ENCODE assay signal across 12 cellular contexts in the genomic region with DNA sequence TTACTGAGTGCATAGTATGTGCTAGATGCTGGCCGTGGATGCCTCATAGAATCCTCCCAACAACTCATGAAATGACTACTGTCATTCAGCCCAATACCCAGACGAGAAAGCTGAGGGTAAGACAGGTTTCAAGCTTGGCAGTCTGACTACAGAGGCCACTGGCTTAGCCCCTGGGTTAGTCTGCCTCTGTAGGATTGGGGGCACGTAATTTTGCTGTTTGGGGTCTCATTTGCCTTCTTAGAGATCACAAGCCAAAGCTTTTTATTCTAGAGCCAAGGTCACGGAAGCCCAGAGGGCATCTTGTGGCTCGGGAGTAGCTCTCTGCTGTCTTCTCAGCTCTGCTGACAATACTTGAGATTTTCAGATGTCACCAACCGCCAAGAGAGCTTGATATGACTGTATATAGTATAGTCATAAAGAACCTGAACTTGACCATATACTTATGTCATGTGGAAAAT. TPM values are rescaled to one million over a fixed set of nuclear protein-coding genes. Genes with fewer than 3 reads are reported as not detected.
DNase-seq lines count a peak whose midpoint lies in the region; ATAC-seq lines count a peak whose summit lies in the region.
"Had no signal": no experiment of that assay in that cellular context is flagged by ENCODE, and none has a peak within 500 bp of the region (broad histone marks: within the 10 kb centered on the region; RNA-seq: fewer than 3 reads in every experiment).

No MANE protein-coding gene starts in this region.

- DNase-seq in activated CD8-positive, alpha-beta memory T cell treated with anti-CD3 and anti-CD28 coated beads, Interleukin-2, amount 10 ng/mL, durations not matched to agents 7 days and 5 days = peak; percentile 84
- DNase-seq in stimulated activated CD4-positive, alpha-beta T cell treated with anti-CD3 and anti-CD28 coated beads, Interleukin-4, amount 100 ng/mL, for 24 hours = peak; percentile 47
- DNase-seq in glomerular visceral epithelial cell (ENCODE audit: extremely low spot score) (no peak), C1 segment of cervical spinal cord (lab: John Stamatoyannopoulos, UW) (no peak), NCI-H1048 (lab: John Stamatoyannopoulos, UW) (no peak), SW 1271 (lab: John Stamatoyannopoulos, UW) (no peak)
- DNase-seq: HFFc6, mesendoderm, NCI-H1092 treated with DMSO at 0.1 percent for 48 hours, SHP77 treated with DMSO at 0.1 percent for 48 hours had no signal

- ATAC-seq in GM18861 (IDR thresholded peaks at IDR 0.05; ENCODE audit: unreplicated experiment) (peak; percentile 45), HG02678 (IDR thresholded peaks at IDR 0.05; ENCODE audit: unreplicated experiment) (peak; percentile 46)
- ATAC-seq in activated CD8-positive, alpha-beta memory T cell treated with anti-CD3 and anti-CD28 coated beads, Interleukin-2, amount 10 ng/mL, durations not matched to agents 7 days and 5 days = peak; percentile 74

- H3K36me3 Mint-ChIP-seq in activated CD8-positive, alpha-beta memory T cell treated with anti-CD3 and anti-CD28 coated beads, Interleukin-2, amount 10 ng/mL, durations not matched to agents 7 days and 5 days = peaks cover 43% of the 10 kb centered on the region

- H3K9me3 Mint-ChIP-seq in activated CD8-positive, alpha-beta memory T cell treated with anti-CD3 and anti-CD28 coated beads, Interleukin-2, amount 10 ng/mL, durations not matched to agents 7 days and 5 days (ENCODE audit: low read depth) = no peaks in the 10 kb centered on the region
- H3K9me3 Mint-ChIP-seq: HFFc6 had no signal

- H3K27me3 Mint-ChIP-seq in activated CD8-positive, alpha-beta memory T cell treated with anti-CD3 and anti-CD28 coated beads, Interleukin-2, amount 10 ng/mL, durations not matched to agents 7 days and 5 days = peaks cover 7% of the 10 kb centered on the region

- H3K4me3 Mint-ChIP-seq in activated CD8-positive, alpha-beta memory T cell treated with anti-CD3 and anti-CD28 coated beads, Interleukin-2, amount 10 ng/mL, durations not matched to agents 7 days and 5 days = peak overlapping the region; percentile 82
- H3K4me3 Mint-ChIP-seq: HFFc6 had no signal

- CTCF ChIA-PET in activated CD8-positive, alpha-beta memory T cell treated with anti-CD3 and anti-CD28 coated beads, Interleukin-2, amount 10 ng/mL, durations not matched to agents 7 days and 5 days (lab: Charles Lee) = interaction anchor here (0.8 to 14.1 kb wide), 38 partner anchors 8 to 431 kb away, joined by 3 to 248 read pairs (median 10); a partner anchor contains a TSS

- H3K27ac Mint-ChIP-seq in activated CD8-positive, alpha-beta memory T cell treated with anti-CD3 and anti-CD28 coated beads, Interleukin-2, amount 10 ng/mL, durations not matched to agents 7 days and 5 days = peak overlapping the region; percentile 98
- H3K27ac Mint-ChIP-seq: HFFc6 had no signal

- peaks cover 89% of the 10 kb centered on the region for H3K4me1 Mint-ChIP-seq in activated CD8-positive, alpha-beta memory T cell treated with anti-CD3 and anti-CD28 coated beads, Interleukin-2, amount 10 ng/mL, durations not matched to agents 7 days and 5 days

RNA-seq across cellular contexts. Expression of a gene that starts 1.0 kb away (rescaled TPM):
- 10 to 100 TPM; 87.0 to 99.8 TPM for total RNA-seq in activated CD8-positive, alpha-beta memory T cell treated with anti-CD3 and anti-CD28 coated beads, Interleukin-2, amount 10 ng/mL, durations not matched to agents 7 days and 5 days
- total RNA-seq: HFFc6 had no signal

RNA-seq across cellular contexts. Expression of a gene that starts 15.8 kb away (rescaled TPM):
- 10 to 100 TPM; 37.9 to 80.1 TPM for total RNA-seq in activated CD8-positive, alpha-beta memory T cell treated with anti-CD3 and anti-CD28 coated beads, Interleukin-2, amount 10 ng/mL, durations not matched to agents 7 days and 5 days
- total RNA-seq: HFFc6 had no signal

RNA-seq across cellular contexts. Expression of a gene that starts 37.4 kb away (rescaled TPM):
- total RNA-seq in activated CD8-positive, alpha-beta memory T cell treated with anti-CD3 and anti-CD28 coated beads, Interleukin-2, amount 10 ng/mL, durations not matched to agents 7 days and 5 days = 10 to 100 TPM in 1 of 2 experiments, 1 to 10 TPM in 1; 10.0 to 11.9 TPM

Comparison
In these comparisons a context has a peak if more than half of its experiments do, and no peak if none do; other contexts are left out.
1. DNase-seq: peak in activated CD8-positive, alpha-beta memory T cell treated with anti-CD3 and anti-CD28 coated beads, Interleukin-2, amount 10 ng/mL, durations not matched to agents 7 days and 5 days (single experiment) and stimulated activated CD4-positive, alpha-beta T cell treated with anti-CD3 and anti-CD28 coated beads, Interleukin-4, amount 100 ng/mL, for 24 hours (single experiment); none in glomerular visceral epithelial cell (single experiment), C1 segment of cervical spinal cord (0 of 14), NCI-H1048 (single experiment) and SW 1271 (0 of 2).
2. Peak in every context shown above with its lines, with median percentiles within 50 percentile points of each other: ATAC-seq.